In the genomic region with DNA sequence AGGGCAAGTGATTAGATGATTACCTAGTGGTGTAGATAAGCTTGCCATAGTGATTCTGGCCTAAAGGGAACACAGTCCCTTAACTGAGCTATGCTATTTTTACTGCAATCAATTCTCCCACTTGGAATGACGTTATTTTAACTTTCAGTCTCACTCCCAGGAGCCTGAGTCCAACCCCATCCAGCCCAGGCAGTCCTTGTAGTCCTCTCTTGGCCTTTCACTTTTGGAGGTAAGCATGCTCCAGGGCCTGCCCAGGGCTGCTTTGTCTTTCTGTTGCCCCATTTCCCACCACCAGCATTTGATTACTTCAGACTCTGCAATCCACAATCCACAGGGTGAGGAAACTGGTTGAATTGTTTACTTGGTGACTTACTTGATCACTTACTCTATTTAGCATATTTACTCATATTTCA, we compare ENCODE assay signal across 15 cellular contexts.
DNase-seq lines count a peak whose midpoint lies in the region; ATAC-seq and TF ChIP-seq lines count a peak whose summit lies in the region.
"Had no signal": no experiment of that assay in that cellular context is flagged by ENCODE, and none has a peak within 500 bp of the region (broad histone marks: within the 10 kb centered on the region; RNA-seq: fewer than 3 reads in every experiment).

No MANE protein-coding gene starts in this region.

- no peaks in the 10 kb centered on the region for H3K4me1 Mint-ChIP-seq in activated CD4-positive, alpha-beta memory T cell treated with anti-CD3 and anti-CD28 coated beads for 36 hours (ENCODE audit: low read depth)
- no peaks in the 10 kb centered on the region for H3K4me1 Mint-ChIP-seq in activated CD8-positive, alpha-beta memory T cell treated with anti-CD3 and anti-CD28 coated beads, Interleukin-2, amount 10 ng/mL, durations not matched to agents 7 days and 5 days

- peak; percentile 67 for ATAC-seq in Right ventricle myocardium inferior
- ATAC-seq in activated CD8-positive, alpha-beta memory T cell treated with anti-CD3 and anti-CD28 coated beads, Interleukin-2, amount 10 ng/mL, durations not matched to agents 7 days and 5 days, result no peak
- ATAC-seq: activated naive CD4-positive, alpha-beta T cell treated with anti-CD3 and anti-CD28 coated beads, Interleukin-2, amount 50 U/mL, for 72 hours; T-helper 17 cell had no signal

- H3K9me3 ChIP-seq in iPS-20b (ENCODE audit: insufficient read depth, low read depth, low read length) (no peaks in the 10 kb centered on the region), subcutaneous abdominal adipose tissue (ENCODE audit: control insufficient read depth in 5 of 5, low read length in 5 of 5) (no peaks in the 10 kb centered on the region)
- H3K9me3 ChIP-seq: sigmoid colon had no signal

- CTCF ChIA-PET in activated CD4-positive, alpha-beta memory T cell treated with anti-CD3 and anti-CD28 coated beads for 36 hours (lab: Charles Lee), result no interaction called here
- CTCF ChIA-PET in activated CD8-positive, alpha-beta memory T cell treated with anti-CD3 and anti-CD28 coated beads, Interleukin-2, amount 10 ng/mL, durations not matched to agents 7 days and 5 days (lab: Charles Lee), result no interaction called here

- H3K27ac ChIP-seq in iPS-20b (ENCODE audit: low read length), result no peak overlapping the region
- H3K27ac ChIP-seq in subcutaneous abdominal adipose tissue (ENCODE audit: low read depth, low read length), result peak overlapping the region; percentile 37
- H3K27ac ChIP-seq: HL-60, sigmoid colon had no signal

- H3K4me3 ChIP-seq in cardiac fibroblast (replicated peaks in 1 of 2; ENCODE audit: low read depth in 2 of 2, low read length in 2 of 2), result no peak overlapping the region
- H3K4me3 ChIP-seq in iPS-20b (ENCODE audit: low read length), result no peak overlapping the region
- H3K4me3 ChIP-seq in subcutaneous abdominal adipose tissue (ENCODE audit: low read depth in 1 of 5, low read length in 5 of 5), result no peak overlapping the region
- H3K4me3 ChIP-seq: sigmoid colon had no signal

- POLR2A ChIA-PET in activated CD4-positive, alpha-beta memory T cell treated with anti-CD3 and anti-CD28 coated beads for 36 hours (lab: Charles Lee), result no interaction called here

- no peak overlapping the region for H3K4me3 Mint-ChIP-seq in activated CD4-positive, alpha-beta memory T cell treated with anti-CD3 and anti-CD28 coated beads for 36 hours
- no peak overlapping the region for H3K4me3 Mint-ChIP-seq in activated CD8-positive, alpha-beta memory T cell treated with anti-CD3 and anti-CD28 coated beads, Interleukin-2, amount 10 ng/mL, durations not matched to agents 7 days and 5 days
- H3K4me3 Mint-ChIP-seq: T-helper 17 cell, type B pancreatic cell had no signal

- H3K9me3 Mint-ChIP-seq in activated CD4-positive, alpha-beta memory T cell treated with anti-CD3 and anti-CD28 coated beads for 36 hours, result no peaks in the 10 kb centered on the region
- H3K9me3 Mint-ChIP-seq in activated CD8-positive, alpha-beta memory T cell treated with anti-CD3 and anti-CD28 coated beads, Interleukin-2, amount 10 ng/mL, durations not matched to agents 7 days and 5 days (ENCODE audit: low read depth), result no peaks in the 10 kb centered on the region
- H3K9me3 Mint-ChIP-seq: activated naive CD4-positive, alpha-beta T cell treated with anti-CD3 and anti-CD28 coated beads, Interleukin-2, amount 50 U/mL, for 72 hours; type B pancreatic cell had no signal

- H3K27me3 ChIP-seq in iPS-20b (ENCODE audit: insufficient read depth, low read length), result no peaks in the 10 kb centered on the region
- H3K27me3 ChIP-seq in subcutaneous abdominal adipose tissue (ENCODE audit: control insufficient read depth in 5 of 5, insufficient read depth in 4 of 5, low read length in 5 of 5), result no peaks in the 10 kb centered on the region
- H3K27me3 ChIP-seq: sigmoid colon had no signal

- H3K4me1 ChIP-seq in iPS-20b (ENCODE audit: insufficient read depth, low read length) (peaks cover 30% of the 10 kb centered on the region; the same call in 1 of the 2 replicates), subcutaneous abdominal adipose tissue (ENCODE audit: control insufficient read depth in 5 of 5, insufficient read depth in 5 of 5, low read length in 5 of 5) (peaks cover 2 to 32% (median 28%) of the 10 kb centered on the region in 5 donors)

- DNase-seq in Right ventricle myocardium inferior (ENCODE audit: missing footprints) (no peak), cardiac septum (ENCODE audit: low spot score) (no peak), cardiac fibroblast (ENCODE audit: low read depth in 2 of 2) (peak; percentile 35 to 83), T-helper 2 cell (no peak)
- DNase-seq in activated CD4-positive, alpha-beta memory T cell treated with anti-CD3 and anti-CD28 coated beads for 36 hours, result no peak
- DNase-seq in activated CD8-positive, alpha-beta memory T cell treated with anti-CD3 and anti-CD28 coated beads, Interleukin-2, amount 10 ng/mL, durations not matched to agents 7 days and 5 days, result no peak
- DNase-seq: hypothalamus; NK-92 treated with Interleukin-12 subunit alpha and Interleukin-12 subunit beta, amount 100 ng/mL, for 24 hours; sigmoid colon; T-helper 17 cell had no signal

- H3K27me3 Mint-ChIP-seq in activated CD4-positive, alpha-beta memory T cell treated with anti-CD3 and anti-CD28 coated beads for 36 hours, result no peaks in the 10 kb centered on the region
- H3K27me3 Mint-ChIP-seq in activated CD8-positive, alpha-beta memory T cell treated with anti-CD3 and anti-CD28 coated beads, Interleukin-2, amount 10 ng/mL, durations not matched to agents 7 days and 5 days, result peaks cover 13% of the 10 kb centered on the region
- H3K27me3 Mint-ChIP-seq: type B pancreatic cell had no signal

- no peak for TF ChIP-seq CTCF in cardiac fibroblast (IDR thresholded peaks at IDR 0.05; ENCODE audit: low read depth, low read length)

- intact Hi-C loops in Right ventricle myocardium inferior (cut with DNase I) (loop anchor here (5.0 kb wide), 3 partner anchors 69 to 136 kb away; no protein-coding TSS in a partner anchor), cardiac septum (cut with DNase I) (no loop called here)
- intact Hi-C loops in activated CD4-positive, alpha-beta memory T cell treated with anti-CD3 and anti-CD28 coated beads for 36 hours (cut with micrococcal nuclease), result no loop called here

- H3K36me3 Mint-ChIP-seq in activated CD4-positive, alpha-beta memory T cell treated with anti-CD3 and anti-CD28 coated beads for 36 hours, result no peaks in the 10 kb centered on the region
- no peaks in the 10 kb centered on the region for H3K36me3 Mint-ChIP-seq in activated CD8-positive, alpha-beta memory T cell treated with anti-CD3 and anti-CD28 coated beads, Interleukin-2, amount 10 ng/mL, durations not matched to agents 7 days and 5 days
- H3K36me3 Mint-ChIP-seq: activated naive CD4-positive, alpha-beta T cell treated with anti-CD3 and anti-CD28 coated beads, Interleukin-2, amount 50 U/mL, for 72 hours; type B pancreatic cell had no signal

- H3K36me3 ChIP-seq in iPS-20b (ENCODE audit: insufficient read depth, low read depth, low read length), result no peaks in the 10 kb centered on the region
- H3K36me3 ChIP-seq in subcutaneous abdominal adipose tissue (ENCODE audit: control insufficient read depth in 5 of 5, insufficient read depth in 5 of 5, low read length in 5 of 5), result no peaks in the 10 kb centered on the region
- H3K36me3 ChIP-seq: sigmoid colon had no signal

- H3K9ac ChIP-seq in iPS-20b (ENCODE audit: low read depth, low read length) (peak overlapping the region; percentile 7; the same call in 1 of the 2 replicates), subcutaneous abdominal adipose tissue (ENCODE audit: low read length in 5 of 5) (no peak overlapping the region)

- H3K27ac Mint-ChIP-seq in activated CD4-positive, alpha-beta memory T cell treated with anti-CD3 and anti-CD28 coated beads for 36 hours, result no peak overlapping the region
- no peak overlapping the region for H3K27ac Mint-ChIP-seq in activated CD8-positive, alpha-beta memory T cell treated with anti-CD3 and anti-CD28 coated beads, Interleukin-2, amount 10 ng/mL, durations not matched to agents 7 days and 5 days
- H3K27ac Mint-ChIP-seq: activated naive CD4-positive, alpha-beta T cell treated with anti-CD3 and anti-CD28 coated beads, Interleukin-2, amount 50 U/mL, for 72 hours; T-helper 17 cell; type B pancreatic cell had no signal

Comparison
In these comparisons a context has a peak if more than half of its experiments do, and no peak if none do; other contexts are left out.
1. DNase-seq: peak in cardiac fibroblast (2 of 2); none in Right ventricle myocardium inferior (single experiment), cardiac septum (single experiment), T-helper 2 cell (0 of 5), activated CD4-positive, alpha-beta memory T cell treated with anti-CD3 and anti-CD28 coated beads for 36 hours (single experiment) and activated CD8-positive, alpha-beta memory T cell treated with anti-CD3 and anti-CD28 coated beads, Interleukin-2, amount 10 ng/mL, durations not matched to agents 7 days and 5 days (single experiment).